14 cellular contexts compared by ENCODE assay signal in the genomic region with DNA sequence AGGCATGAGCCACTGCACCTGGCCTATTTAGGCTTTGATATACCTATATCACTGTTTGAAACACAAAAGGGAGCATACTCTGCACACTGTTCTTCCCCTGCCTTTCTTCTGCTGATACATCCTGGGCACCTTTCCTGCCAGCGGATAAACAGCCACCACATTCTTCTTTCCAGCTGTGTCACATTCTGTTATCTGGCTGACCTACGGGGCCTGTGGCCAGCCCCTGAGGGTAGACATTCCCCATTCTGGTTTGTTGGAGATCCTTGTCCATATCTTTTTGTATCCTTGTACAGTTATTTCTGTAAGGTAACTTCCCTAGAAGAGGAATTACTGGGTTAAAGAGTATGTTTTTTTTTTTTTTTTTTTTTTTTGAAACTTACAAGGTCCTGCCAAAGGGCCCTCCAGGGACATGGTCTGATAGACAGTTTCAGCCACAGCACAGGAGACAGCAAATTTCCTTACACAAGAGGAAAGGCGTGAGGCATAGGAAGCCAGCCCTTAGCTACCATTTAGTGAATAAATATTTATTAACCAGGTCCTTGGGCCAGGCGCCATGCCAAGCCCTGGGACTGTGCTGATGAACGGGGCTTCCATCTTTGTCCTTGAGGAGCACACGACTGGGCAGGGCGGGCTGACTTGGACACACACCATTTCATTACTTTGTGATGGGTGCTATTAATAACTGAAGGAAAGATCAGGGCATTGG. TPM values are rescaled to one million over a fixed set of nuclear protein-coding genes. Genes with fewer than 3 reads are reported as not detected.
A peak's percentile ranks its signal among the peaks of the same experiment; 100 is the strongest.
DNase-seq lines count a peak whose midpoint lies in the region; ATAC-seq and TF ChIP-seq lines count a peak whose summit lies in the region.
"Had no signal": no experiment of that assay in that cellular context is flagged by ENCODE, and none has a peak within 500 bp of the region (broad histone marks: within the 10 kb centered on the region; RNA-seq: fewer than 3 reads in every experiment).

No MANE protein-coding gene starts in this region.

- dilution Hi-C loops in IMR-90 (cut with HindIII; ENCODE audit: low sequenced_read_pairs, unreplicated experiment): no loop called here

- H4K91ac ChIP-seq in IMR-90 (ENCODE audit: insufficient read depth, low read depth, low read length): peak overlapping the region; percentile 91

- no peak overlapping the region for H3K4me3 ChIP-seq in IMR-90 (ENCODE audit: insufficient read depth, low read depth, low read length)
- no peak overlapping the region for H3K4me3 ChIP-seq in lung
- H3K4me3 ChIP-seq in spleen: no peak overlapping the region
- H3K4me3 ChIP-seq: GM23338 had no signal

- TF ChIP-seq RAD21 in IMR-90 (IDR thresholded peaks at IDR 0.05; ENCODE audit: low read length): no peak

- H4K20me1 ChIP-seq in IMR-90 (ENCODE audit: insufficient read depth, low read length): no peaks in the 10 kb centered on the region

- peak overlapping the region; percentile 96 for H2BK15ac ChIP-seq in IMR-90 (ENCODE audit: low read depth, low read length)

- no CpG with 5 or more reads among the region's 7 CpGs for WGBS in IMR-90 (ENCODE audit: extremely low coverage in 2 of 2, insufficient read length in 1 of 2), 2 experiments
- 38 to 76% methylated on average over 7 of the region's 7 CpGs for WGBS in lung, 2 donors
- 68 to 80% (median 78%) methylated on average over 6 to 7 of the region's 7 CpGs for WGBS in spleen, 5 donors

- in situ Hi-C loops in IMR-90 (cut with MboI; ENCODE audit: low sequenced_read_pairs): no loop called here

- no peak overlapping the region for H2AFZ ChIP-seq in IMR-90 (replicated peaks; ENCODE audit: low read length, poor library complexity)
- H2AFZ ChIP-seq: GM23338 had no signal

- peaks cover 29% of the 10 kb centered on the region for H3K9me1 ChIP-seq in IMR-90 (ENCODE audit: insufficient read depth, low read length)

- peak overlapping the region; percentile 97 for H3K4ac ChIP-seq in IMR-90 (ENCODE audit: low read depth, low read length)

- H3K9ac ChIP-seq in IMR-90 (ENCODE audit: low read depth, low read length): peak overlapping the region; percentile 16; the same call in 1 of the 2 replicates

- H3K27ac Mint-ChIP-seq in endothelial cell (ENCODE audit: unreplicated experiment): peak overlapping the region; percentile 88
- H3K27ac Mint-ChIP-seq: activated T-helper 2 cell treated with anti-CD3 and anti-CD28 coated beads, Interferon-gamma antibody, Interleukin-2, Interleukin-4, amounts not matched to agents 10 μg/mL and 5 μg/mL and 100 μg/mL, durations not matched to agents 14 hours and 24 hours and 36 hours; GM23338 had no signal

- H2BK5ac ChIP-seq in IMR-90 (ENCODE audit: low read depth, low read length, poor library complexity, severe bottlenecking): peak overlapping the region; percentile 93

- DNase-seq in IMR-90 (no peak), endothelial cell (ENCODE audit: low spot score) (no peak), lung (ENCODE audit: low spot score) (peak; percentile 75), spleen (peak; percentile 86), NCI-H146 (lab: John Stamatoyannopoulos, UW) (no peak), MV-4-11 (lab: John Stamatoyannopoulos, UW) (no peak)
- DNase-seq: KG1, NCI-H345, nucleus accumbens had no signal

- intact Hi-C loops in IMR-90 (cut with micrococcal nuclease) (no loop called here), spleen (cut with DNase I; ENCODE audit: low total_unique reads) (no loop called here)

- peak overlapping the region; percentile 66 for H2AK9ac ChIP-seq in IMR-90 (replicated peaks; ENCODE audit: low read depth, low read length, poor library complexity)

- no TSS peak for BruUV-seq in IMR-90 (replicated peaks; lab: Mats Ljungman, UMichigan)

- peaks cover 29% of the 10 kb centered on the region for H3K4me1 ChIP-seq in IMR-90 (ENCODE audit: control insufficient read depth, insufficient read depth, low read length)
- H3K4me1 ChIP-seq in lung (ENCODE audit: control insufficient read depth in 2 of 2, insufficient read depth in 2 of 2, low read length in 2 of 2): peaks cover 10 to 27% of the 10 kb centered on the region in 2 donors
- H3K4me1 ChIP-seq in spleen: peaks cover 3 to 60% (median 22%) of the 10 kb centered on the region in 6 donors

- H3K4me2 ChIP-seq in IMR-90 (ENCODE audit: low read depth, low read length): no peak overlapping the region
- H3K4me2 ChIP-seq: GM23338 had no signal

- POLR2A ChIA-PET in IMR-90 (lab: Charles Lee; ENCODE audit: unreplicated experiment): interaction anchor here (0.9 kb wide), 1 partner anchor 122 kb away, joined by 23 read pairs; no protein-coding TSS in a partner anchor

- peak overlapping the region; percentile 87 for H4K5ac ChIP-seq in IMR-90 (ENCODE audit: low read depth, low read length)

- H3K27ac ChIP-seq in IMR-90 (ENCODE audit: insufficient read depth, low read length): peak overlapping the region; percentile 79
- H3K27ac ChIP-seq in lung (ENCODE audit: low read depth in 1 of 2, low read length in 1 of 2): peak overlapping the region; percentile 74 to 88
- peak overlapping the region; percentile 4 to 80 (median 66) for H3K27ac ChIP-seq in spleen
- H3K27ac ChIP-seq: VCaP had no signal

- peak overlapping the region; percentile 35; the same call in 1 of the 2 replicates for H3K56ac ChIP-seq in IMR-90 (ENCODE audit: extremely low read depth, insufficient read depth, low read length)

- TF ChIP-seq CTCF in IMR-90 (conservative IDR thresholded peaks at IDR 0.05; ENCODE audit: low read depth, low read length) (no peak), endothelial cell (IDR thresholded peaks at IDR 0.05; ENCODE audit: unreplicated experiment) (no peak), lung (IDR thresholded peaks at IDR 0.05; ENCODE audit: control extremely low read depth, extremely low read depth) (no peak), spleen (IDR thresholded peaks at IDR 0.05 in 8 of 11, conservative IDR thresholded peaks at IDR 0.05 in 3 of 11) (no peak)

- H3K18ac ChIP-seq in IMR-90 (ENCODE audit: low read depth, low read length): peak overlapping the region; percentile 90

- ATAC-seq in IMR-90 (ENCODE audit: low read depth): no peak
- ATAC-seq in lung (ENCODE audit: insufficient read depth, low FRiP score): peak; percentile 9
- no peak for ATAC-seq in GM21390 (IDR thresholded peaks at IDR 0.05; ENCODE audit: unreplicated experiment)
- ATAC-seq in GM21381 (IDR thresholded peaks at IDR 0.05; ENCODE audit: unreplicated experiment): no peak
- ATAC-seq: GM23338 had no signal

- H3K27me3 ChIP-seq in IMR-90 (ENCODE audit: control insufficient read depth, insufficient read depth, low read length): no peaks in the 10 kb centered on the region
- H3K27me3 ChIP-seq in lung (ENCODE audit: control insufficient read depth, insufficient read depth): no peaks in the 10 kb centered on the region
- no peaks in the 10 kb centered on the region for H3K27me3 ChIP-seq in spleen (replicated peaks in 1 of 7)

- H3K14ac ChIP-seq in IMR-90 (replicated peaks; ENCODE audit: low read depth, low read length): peak overlapping the region; percentile 90

- H3K23ac ChIP-seq in IMR-90 (ENCODE audit: low read depth, low read length): peak overlapping the region; percentile 85

- peak overlapping the region; percentile 57 for H3K4me3 Mint-ChIP-seq in endothelial cell (ENCODE audit: unreplicated experiment)
- H3K4me3 Mint-ChIP-seq: GM23338 had no signal

- peak overlapping the region; percentile 96 for H2AK5ac ChIP-seq in IMR-90 (ENCODE audit: low read depth, low read length)

- no peak for TF ChIP-seq POLR2A in IMR-90 (IDR thresholded peaks at IDR 0.05; ENCODE audit: low read depth, low read length)
- no peak for TF ChIP-seq POLR2A in spleen (IDR thresholded peaks at IDR 0.05)

- peaks cover 35% of the 10 kb centered on the region for H3K4me1 Mint-ChIP-seq in endothelial cell (ENCODE audit: unreplicated experiment)

- H2BK20ac ChIP-seq in IMR-90 (ENCODE audit: low read depth, low read length): peak overlapping the region; percentile 81

- CTCF ChIA-PET in IMR-90 (lab: Yijun Ruan, JAX): interaction anchor here (0.6 kb wide), 1 partner anchor 10 kb away, joined by 3 read pairs; no protein-coding TSS in a partner anchor

- H2BK120ac ChIP-seq in IMR-90 (ENCODE audit: low read depth, low read length): peak overlapping the region; percentile 93

- H3K9me3 ChIP-seq in IMR-90 (ENCODE audit: control insufficient read depth, insufficient read depth, low read length): no peaks in the 10 kb centered on the region
- no peaks in the 10 kb centered on the region for H3K9me3 ChIP-seq in lung (ENCODE audit: control insufficient read depth in 2 of 2, insufficient read depth in 1 of 2, low read length in 1 of 2)
- no peaks in the 10 kb centered on the region for H3K9me3 ChIP-seq in spleen

- peaks cover 48 to 86% of the 10 kb centered on the region in 2 experiments for H3K79me1 ChIP-seq in IMR-90 (ENCODE audit: low read depth in 1 of 2, low read length in 2 of 2)

- H3K36me3 Mint-ChIP-seq in endothelial cell (ENCODE audit: low read depth, unreplicated experiment): peaks cover 17% of the 10 kb centered on the region

- H4K8ac ChIP-seq in IMR-90 (ENCODE audit: low read depth in 2 of 2, low read length in 2 of 2): peak overlapping the region; percentile 91 to 95

- H3K9me3 Mint-ChIP-seq in endothelial cell (ENCODE audit: unreplicated experiment): no peaks in the 10 kb centered on the region
- H3K9me3 Mint-ChIP-seq: activated T-helper 2 cell treated with anti-CD3 and anti-CD28 coated beads, Interferon-gamma antibody, Interleukin-2, Interleukin-4, amounts not matched to agents 10 μg/mL and 5 μg/mL and 100 μg/mL, durations not matched to agents 14 hours and 24 hours and 36 hours; GM23338 had no signal

- peaks cover 10% of the 10 kb centered on the region for H3K27me3 Mint-ChIP-seq in endothelial cell (ENCODE audit: unreplicated experiment)

- H3K36me3 ChIP-seq in IMR-90 (ENCODE audit: control insufficient read depth, insufficient read depth, low read length) (peaks cover 25% of the 10 kb centered on the region), lung (ENCODE audit: control insufficient read depth in 2 of 2, insufficient read depth in 2 of 2, low read length in 2 of 2) (peaks cover 0 to 6% of the 10 kb centered on the region in 2 donors), spleen (peaks cover 0 to 90% (median 22%) of the 10 kb centered on the region in 6 donors)

TF ChIP-seq in IMR-90, 13 proteins besides CTCF, POLR2A, EP300 and RAD21 (continues in another document):
- TF ChIP-seq FOS (IDR thresholded peaks at IDR 0.05; ENCODE audit: low read depth, low read length) (no peak), SMC3 (IDR thresholded peaks at IDR 0.05; ENCODE audit: low read depth, low read length) (no peak), RCOR1 (IDR thresholded peaks at IDR 0.05; ENCODE audit: insufficient replicate concordance, low read length) (no peak)

RNA-seq across cellular contexts. Expression of a gene that starts 57.8 kb away (rescaled TPM):
- total RNA-seq in IMR-90 (2012; rRNA removed): 124 and 134 TPM in 2 replicates
- polyA plus RNA-seq in IMR-90 (2012; rRNA removed): 185 and 192 TPM in 2 replicates
- polyA plus RNA-seq in IMR-90 (2012; cell fraction: cytosol; rRNA removed): 59.2 and 179 TPM in 2 replicates
- polyA plus RNA-seq in IMR-90 (2012; cell fraction: nucleus; rRNA removed; ENCODE audit: low replicate concordance): 128 and 132 TPM in 2 replicates
- total RNA-seq in endothelial cell (ENCODE audit: unreplicated experiment): 67.1 TPM
- 100 to 1,000 TPM in 1 of 2 donors, 10 to 100 TPM in 1; 62.2 to 215 TPM for total RNA-seq in lung
- polyA plus RNA-seq in lung: 100 to 1,000 TPM; 122 to 204 TPM
- total RNA-seq in spleen: 100 to 1,000 TPM in 6 of 7 donors, 10 to 100 TPM in 1; 96.6 to 166 (median 143) TPM
- polyA plus RNA-seq in spleen: 10 to 100 TPM; 36.9 to 84.6 (median 46.8) TPM

Comparison
In these comparisons a context has a peak if more than half of its experiments do, and no peak if none do; other contexts are left out.
1. DNase-seq: peak in lung (single experiment) and spleen (single experiment); none in IMR-90 (single experiment), endothelial cell (single experiment), NCI-H146 (single experiment) and MV-4-11 (single experiment).
2. Peak in every context shown above with its lines, with median percentiles within 50 percentile points of each other: H3K27ac ChIP-seq.